ENCODE assay signal across 8 cellular contexts in genomic region chr6:15244605-15245360, GRCh38. TPM values are rescaled to one million over a fixed set of nuclear protein-coding genes. Genes with fewer than 3 reads are reported as not detected.
DNase-seq lines count a peak whose midpoint lies in the region; ATAC-seq lines count a peak whose summit lies in the region.

No MANE protein-coding gene starts in this region.

- H3K9ac ChIP-seq in endocrine pancreas (ENCODE audit: control insufficient read depth, insufficient read depth, low read length) = peak overlapping the region; percentile 67

- WGBS in mesodermal cell (ENCODE audit: insufficient coverage in 2 of 2), 2 experiments = 0 to 1% methylated on average over 46 to 58 of the region's 92 CpGs

- no peaks in the 10 kb centered on the region for H3K9me3 ChIP-seq in endocrine pancreas (ENCODE audit: control insufficient read depth, low read length)
- H3K9me3 ChIP-seq in mesodermal cell (ENCODE audit: control insufficient read depth, low read length) = no peaks in the 10 kb centered on the region

- H3K9me3 Mint-ChIP-seq in stimulated activated effector memory CD8-positive, alpha-beta T cell treated with anti-CD3 and anti-CD28 coated beads, Interleukin-12 subunit alpha, Interleukin-12 subunit beta, amount 100 ng/mL, for 72 hours = no peaks in the 10 kb centered on the region

- no peaks in the 10 kb centered on the region for H3K4me1 ChIP-seq in endocrine pancreas (ENCODE audit: control insufficient read depth, insufficient read depth, low read length)
- H3K4me1 ChIP-seq in mesodermal cell (ENCODE audit: control insufficient read depth, insufficient read depth, low read length, poor library complexity, severe bottlenecking) = peaks cover 4% of the 10 kb centered on the region

- peaks cover 16% of the 10 kb centered on the region for H3K4me1 Mint-ChIP-seq in stimulated activated effector memory CD8-positive, alpha-beta T cell treated with anti-CD3 and anti-CD28 coated beads, Interleukin-12 subunit alpha, Interleukin-12 subunit beta, amount 100 ng/mL, for 72 hours

- peak overlapping the region; percentile 68 for H3K27ac ChIP-seq in mesodermal cell (ENCODE audit: low read depth, low read length, severe bottlenecking)

- ATAC-seq in HG02798 (IDR thresholded peaks at IDR 0.05; ENCODE audit: poor library complexity, unreplicated experiment) = peak; percentile 18
- peak; percentile 42 for ATAC-seq in stimulated activated effector memory CD8-positive, alpha-beta T cell treated with anti-CD3 and anti-CD28 coated beads, Interleukin-12 subunit alpha, Interleukin-12 subunit beta, amount 100 ng/mL, for 72 hours

- H3K36me3 ChIP-seq in endocrine pancreas (ENCODE audit: control insufficient read depth, insufficient read depth, low read length) (no peaks in the 10 kb centered on the region), mesodermal cell (ENCODE audit: control insufficient read depth, insufficient read depth, low read length) (no peaks in the 10 kb centered on the region)

- no peaks in the 10 kb centered on the region for H3K27me3 ChIP-seq in endocrine pancreas (ENCODE audit: control insufficient read depth, insufficient read depth, low read length)

- no peak overlapping the region for H3K4me3 ChIP-seq in endocrine pancreas (ENCODE audit: control insufficient read depth, insufficient read depth, low read length)
- H3K4me3 ChIP-seq in mesodermal cell (ENCODE audit: extremely low read depth, insufficient read depth, low read length, poor library complexity, severe bottlenecking) = peak overlapping the region; percentile 72

- H3K27ac Mint-ChIP-seq in stimulated activated effector memory CD8-positive, alpha-beta T cell treated with anti-CD3 and anti-CD28 coated beads, Interleukin-12 subunit alpha, Interleukin-12 subunit beta, amount 100 ng/mL, for 72 hours = peak overlapping the region; percentile 98

- DNase-seq in NCI-H1436 (lab: John Stamatoyannopoulos, UW) (peak; percentile 41), NCI-H1436 treated with DMSO at 0.1 percent for 48 hours (lab: John Stamatoyannopoulos, UW) (no peak), NCI-H2227 (lab: John Stamatoyannopoulos, UW; ENCODE audit: unreplicated experiment) (peak; percentile 79)
- DNase-seq in activated CD4-positive, alpha-beta T cell treated with anti-CD3 and anti-CD28 coated beads, Interleukin-2, amount 50 U/mL, for 48 hours = peak; percentile 59 to 64
- peak; percentile 45 to 81 for DNase-seq in stimulated activated effector memory CD8-positive, alpha-beta T cell treated with anti-CD3 and anti-CD28 coated beads, Interleukin-12 subunit alpha, Interleukin-12 subunit beta, amount 100 ng/mL, for 72 hours (ENCODE audit: low spot score in 2 of 2)

- H3K4me3 Mint-ChIP-seq in stimulated activated effector memory CD8-positive, alpha-beta T cell treated with anti-CD3 and anti-CD28 coated beads, Interleukin-12 subunit alpha, Interleukin-12 subunit beta, amount 100 ng/mL, for 72 hours = peak overlapping the region; percentile 99

- peaks cover 39% of the 10 kb centered on the region for H3K36me3 Mint-ChIP-seq in stimulated activated effector memory CD8-positive, alpha-beta T cell treated with anti-CD3 and anti-CD28 coated beads, Interleukin-12 subunit alpha, Interleukin-12 subunit beta, amount 100 ng/mL, for 72 hours

RNA-seq across cellular contexts. Expression of gene JARID2, which starts 1.1 kb away (rescaled TPM):
- 32.9 TPM for polyA plus RNA-seq in mesodermal cell (2013, experiment 1 of 2)
- polyA plus RNA-seq in mesodermal cell (2013, experiment 2 of 2) = 28.8 TPM
